ENCODE assay signal across 1 cellular context in the genomic region with DNA sequence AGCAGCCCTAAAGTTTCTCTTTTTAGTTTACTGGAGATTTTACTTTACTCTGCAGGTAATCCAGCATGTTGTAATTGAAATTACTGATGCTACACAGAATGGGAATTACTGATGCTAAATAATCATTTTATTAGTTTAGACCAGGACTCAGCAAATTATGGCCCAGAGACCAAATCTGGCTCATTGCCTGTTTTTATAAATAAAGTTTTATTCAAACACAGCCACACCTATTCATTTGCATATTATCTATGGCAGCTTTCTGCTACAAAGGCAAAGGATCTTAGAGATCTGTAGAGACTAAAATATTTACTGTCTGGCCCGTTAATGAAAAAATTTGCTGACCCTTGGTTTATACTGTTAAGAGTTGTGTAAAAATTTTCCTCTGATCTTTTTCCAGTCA.
TF ChIP-seq lines count a peak whose summit lies in the region.

No MANE protein-coding gene starts in this region.

TF ChIP-seq in K562, 482 proteins besides CTCF, POLR2A, EP300 and RAD21 (continued from another document):
- TF ChIP-seq, protein P1, sequence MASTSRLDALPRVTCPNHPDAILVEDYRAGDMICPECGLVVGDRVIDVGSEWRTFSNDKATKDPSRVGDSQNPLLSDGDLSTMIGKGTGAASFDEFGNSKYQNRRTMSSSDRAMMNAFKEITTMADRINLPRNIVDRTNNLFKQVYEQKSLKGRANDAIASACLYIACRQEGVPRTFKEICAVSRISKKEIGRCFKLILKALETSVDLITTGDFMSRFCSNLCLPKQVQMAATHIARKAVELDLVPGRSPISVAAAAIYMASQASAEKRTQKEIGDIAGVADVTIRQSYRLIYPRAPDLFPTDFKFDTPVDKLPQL (IDR thresholded peaks at IDR 0.05; ENCODE audit: extremely low read depth, insufficient read length): no peak
- TF ChIP-seq, protein P2, sequence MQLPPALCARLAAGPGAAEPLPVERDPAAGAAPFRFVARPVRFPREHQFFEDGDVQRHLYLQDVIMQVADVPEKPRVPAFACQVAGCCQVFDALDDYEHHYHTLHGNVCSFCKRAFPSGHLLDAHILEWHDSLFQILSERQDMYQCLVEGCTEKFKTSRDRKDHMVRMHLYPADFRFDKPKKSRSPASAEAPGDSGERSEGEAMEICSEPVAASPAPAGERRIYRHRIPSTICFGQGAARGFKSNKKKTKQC (CRISPR knock-in tag; IDR thresholded peaks at IDR 0.05): no peak
- TF ChIP-seq ZNF695 (CRISPR knock-in tag; IDR thresholded peaks at IDR 0.05): no peak
